Comparison of ENCODE assay signal across 29 cellular contexts in genomic region chr4:120554086-120554485, GRCh38.
DNase-seq lines count a peak whose midpoint lies in the region; ATAC-seq, FAIRE-seq and TF ChIP-seq lines count a peak whose summit lies in the region.
"Had no signal": no experiment of that assay in that cellular context is flagged by ENCODE, and none has a peak within 500 bp of the region (broad histone marks: within the 10 kb centered on the region; RNA-seq: fewer than 3 reads in every experiment).

No MANE protein-coding gene starts in this region.

- H2BK12ac ChIP-seq in H1 (ENCODE audit: low read depth, low read length), result no peak overlapping the region

- H3K36me3 ChIP-seq in HCT116 (ENCODE audit: control insufficient read depth in 1 of 2, insufficient read depth in 2 of 2, low read length in 2 of 2) (no peaks in the 10 kb centered on the region), H1 (ENCODE audit: control insufficient read depth in 2 of 4, insufficient read depth in 4 of 4, low read length in 3 of 4) (no peaks in the 10 kb centered on the region), spleen (no peaks in the 10 kb centered on the region), ascending aorta (no peaks in the 10 kb centered on the region)
- H3K36me3 ChIP-seq: BE2C, BLaER1 had no signal

- H2BK20ac ChIP-seq in H1 (ENCODE audit: low read length), result no peak overlapping the region

- H2AFZ ChIP-seq in HCT116 (ENCODE audit: low read depth, low read length, poor library complexity, severe bottlenecking), result no peak overlapping the region
- H2AFZ ChIP-seq in H1 (ENCODE audit: low read length), result peak overlapping the region; percentile 3; the same call in 1 of the 2 replicates

- H3K4me2 ChIP-seq in HCT116 (ENCODE audit: low read length) (no peak overlapping the region), H1 (ENCODE audit: insufficient read depth in 1 of 2, low read depth in 2 of 2, low read length in 2 of 2) (no peak overlapping the region)
- H3K4me2 ChIP-seq: BLaER1 had no signal

- no peak overlapping the region for H4K5ac ChIP-seq in H1 (ENCODE audit: insufficient read length, low read depth, low read length)

- H3K36me3 Mint-ChIP-seq in natural killer cell treated with Interleukin-12 subunit alpha and Interleukin-12 subunit beta and Interleukin-15 and Interleukin-18, amount 100 ng/mL, for 72 hours, result no peaks in the 10 kb centered on the region
- H3K36me3 Mint-ChIP-seq in immature natural killer cell, result no peaks in the 10 kb centered on the region
- H3K36me3 Mint-ChIP-seq: CD14-positive monocyte; CD4-positive, alpha-beta memory T cell; CD4-positive, CD25-positive, alpha-beta regulatory T cell; CD8-positive, alpha-beta memory T cell had no signal

- H3K4me1 Mint-ChIP-seq in natural killer cell treated with Interleukin-12 subunit alpha and Interleukin-12 subunit beta and Interleukin-15 and Interleukin-18, amount 100 ng/mL, for 72 hours (ENCODE audit: low read depth in 2 of 2), result no peaks in the 10 kb centered on the region
- no peaks in the 10 kb centered on the region for H3K4me1 Mint-ChIP-seq in immature natural killer cell
- H3K4me1 Mint-ChIP-seq: CD14-positive monocyte; CD4-positive, alpha-beta memory T cell; CD4-positive, CD25-positive, alpha-beta regulatory T cell; CD8-positive, alpha-beta memory T cell had no signal

- TF ChIP-seq EP300 in H1 (IDR thresholded peaks at IDR 0.05; ENCODE audit: borderline replicate concordance in 1 of 2, low read depth in 2 of 2, low read length in 2 of 2), result no peak

- TF ChIP-seq CTCF in HCT116 (IDR thresholded peaks at IDR 0.05 in 2 of 3, conservative IDR thresholded peaks at IDR 0.05 in 1 of 3; ENCODE audit: borderline replicate concordance in 1 of 3, insufficient read depth in 1 of 3, low read depth in 2 of 3, low read length in 2 of 3) (0 out of 6 replicates have a peak, but pooled peaks of 1 of the 3 experiments have one; percentile 3), H1 (IDR thresholded peaks at IDR 0.05; ENCODE audit: control extremely low read depth in 1 of 3, insufficient read depth in 1 of 3, low read depth in 1 of 3, low read length in 3 of 3) (no peak), spleen (IDR thresholded peaks at IDR 0.05 in 8 of 11, conservative IDR thresholded peaks at IDR 0.05 in 3 of 11) (no peak), ascending aorta (IDR thresholded peaks at IDR 0.05) (no peak)

- intact Hi-C loops in HCT116 (cut with micrococcal nuclease) (no loop called here), spleen (cut with DNase I; ENCODE audit: low total_unique reads) (no loop called here), ascending aorta (cut with DNase I) (no loop called here)

- H3K9me3 ChIP-seq in HCT116 (ENCODE audit: control insufficient read depth in 1 of 2, insufficient read depth in 1 of 2, low read depth in 1 of 2, low read length in 2 of 2), result no peaks in the 10 kb centered on the region
- H3K9me3 ChIP-seq in H1 (ENCODE audit: insufficient read depth in 2 of 2, low read depth in 1 of 2, low read length in 1 of 2), result no peaks in the 10 kb centered on the region
- H3K9me3 ChIP-seq in spleen, result peaks cover 0 to 5% (median 0%) of the 10 kb centered on the region in 8 donors
- no peaks in the 10 kb centered on the region for H3K9me3 ChIP-seq in ascending aorta
- H3K9me3 ChIP-seq: BE2C, BLaER1 had no signal

- peak; percentile 4 for DNase-seq in HCT116 (ENCODE audit: low read depth, low spot score)
- no peak for DNase-seq in H1 (ENCODE audit: low read depth in 1 of 2, low spot score in 2 of 2)
- DNase-seq in myocyte (ENCODE audit: low read depth), result peak; percentile 7
- DNase-seq in spleen, result peak; percentile 25
- DNase-seq in ascending aorta (ENCODE audit: low spot score in 2 of 2), result no peak
- DNase-seq in natural killer cell treated with Interleukin-12 subunit alpha and Interleukin-12 subunit beta and Interleukin-15 and Interleukin-18, amount 100 ng/mL, for 72 hours (ENCODE audit: low spot score), result no peak
- no peak for DNase-seq in immature natural killer cell
- DNase-seq in D341Med (ENCODE audit: low spot score), result no peak
- DNase-seq: 8988T; ACHN; BE2C; C1 segment of cervical spinal cord; CD4-positive, alpha-beta memory T cell; CD4-positive, CD25-positive, alpha-beta regulatory T cell; CD8-positive, alpha-beta memory T cell; COR-L47; DMS153; DMS53; DMS79; DND-41; EL; GDM1 had no signal

- H4K91ac ChIP-seq in H1 (replicated peaks; ENCODE audit: insufficient read length, low read length), result no peak overlapping the region

- no peak overlapping the region for H3K14ac ChIP-seq in H1 (ENCODE audit: insufficient read length)

- no peak overlapping the region for H4K8ac ChIP-seq in H1 (ENCODE audit: extremely low read depth, insufficient read depth, low read length)

- ATAC-seq in HCT116, result no peak
- no peak for ATAC-seq in natural killer cell treated with Interleukin-12 subunit alpha and Interleukin-12 subunit beta and Interleukin-15 and Interleukin-18, amount 100 ng/mL, for 72 hours
- ATAC-seq: GM12878 had no signal

- WGBS in H1 (ENCODE audit: extremely low coverage in 1 of 2, insufficient coverage in 1 of 2, insufficient read length in 1 of 2, insufficient replicate concordance in 2 of 2, low coverage in 1 of 2, low lambda C conversion rate in 2 of 2, missing lambda C conversion rate in 1 of 2), 2 experiments, result 80% methylated on average over 3 of the region's 3 CpGs; no CpG with 5 or more reads in 1 of the 2 experiments
- 72 to 83% (median 80%) methylated on average over 3 of the region's 3 CpGs for WGBS in spleen, 5 donors

- H2BK5ac ChIP-seq in H1 (ENCODE audit: low read depth, low read length), result no peak overlapping the region

- no peak overlapping the region for H3K27ac Mint-ChIP-seq in natural killer cell treated with Interleukin-12 subunit alpha and Interleukin-12 subunit beta and Interleukin-15 and Interleukin-18, amount 100 ng/mL, for 72 hours
- no peak overlapping the region for H3K27ac Mint-ChIP-seq in immature natural killer cell
- H3K27ac Mint-ChIP-seq: CD4-positive, alpha-beta memory T cell; CD4-positive, CD25-positive, alpha-beta regulatory T cell; CD8-positive, alpha-beta memory T cell had no signal

- TF ChIP-seq POLR2A in HCT116 (IDR thresholded peaks at IDR 0.05; ENCODE audit: borderline replicate concordance, extremely low read depth, insufficient read depth, insufficient read length) (no peak), H1 (IDR thresholded peaks at IDR 0.05; ENCODE audit: control extremely low read depth in 1 of 2, low read depth in 2 of 2, low read length in 2 of 2) (no peak), spleen (IDR thresholded peaks at IDR 0.05) (no peak)

- no peak overlapping the region for H2BK15ac ChIP-seq in H1 (ENCODE audit: low read length)

- H3K23ac ChIP-seq in H1 (ENCODE audit: insufficient read length), result no peak overlapping the region

- no peaks in the 10 kb centered on the region for H3K4me1 ChIP-seq in HCT116 (ENCODE audit: control insufficient read depth in 1 of 2, insufficient read depth in 2 of 2, low read length in 2 of 2)
- H3K4me1 ChIP-seq in H1 (replicated peaks in 1 of 4; ENCODE audit: control insufficient read depth in 3 of 4, insufficient read depth in 4 of 4, low read length in 3 of 4), result peaks cover 0 to 9% (median 4%) of the 10 kb centered on the region in 4 experiments; a peak in 2 of 7 replicates
- H3K4me1 ChIP-seq in spleen, result no peaks in the 10 kb centered on the region
- H3K4me1 ChIP-seq in ascending aorta, result no peaks in the 10 kb centered on the region
- H3K4me1 ChIP-seq: BE2C, BLaER1 had no signal

- H3K9ac ChIP-seq in HCT116 (ENCODE audit: low read length), result no peak overlapping the region
- H3K9ac ChIP-seq in H1 (replicated peaks in 1 of 4; ENCODE audit: extremely low read depth in 1 of 4, low read depth in 3 of 4, low read length in 3 of 4), result no peak overlapping the region
- H3K9ac ChIP-seq: BLaER1 had no signal

- POLR2A ChIA-PET in HCT116 (lab: Charles Lee), result no interaction called here
- POLR2A ChIA-PET in H1 (lab: Charles Lee; ENCODE audit: partially characterized antibody), result no interaction called here

- FAIRE-seq in H1 (lab: Jason Lieb, UNC), result no peak
- FAIRE-seq: A204.1, D721Med, GM12878, GM12892, GM18507 had no signal

- H4K20me1 ChIP-seq in HCT116 (ENCODE audit: insufficient read depth), result no peaks in the 10 kb centered on the region
- H4K20me1 ChIP-seq in H1 (replicated peaks in 1 of 2; ENCODE audit: control insufficient read depth in 1 of 2, insufficient read depth in 2 of 2, low read length in 2 of 2), result no peaks in the 10 kb centered on the region
- H4K20me1 ChIP-seq: BLaER1 had no signal

- TF ChIP-seq RAD21 in HCT116 (IDR thresholded peaks at IDR 0.05; ENCODE audit: low read depth) (peak; percentile 21; the same call in 1 of the 2 replicates), H1 (IDR thresholded peaks at IDR 0.05 in 1 of 2, conservative IDR thresholded peaks at IDR 0.05 in 1 of 2; ENCODE audit: low read depth in 2 of 2, low read length in 2 of 2) (no peak)

- H3K18ac ChIP-seq in H1 (ENCODE audit: extremely low read depth, low read length), result no peak overlapping the region

- RAD21 ChIA-PET in HCT116 (lab: Charles Lee; ENCODE audit: low non-redundant PET in 1 of 2, low total read pairs in 2 of 2, uncharacterized antibody in 2 of 2, unreplicated experiment in 2 of 2), result no interaction called here

- no peaks in the 10 kb centered on the region for H3K79me1 ChIP-seq in H1 (ENCODE audit: low read depth, low read length)

- H3K27ac ChIP-seq in HCT116 (ENCODE audit: low read depth, low read length), result no peak overlapping the region
- H3K27ac ChIP-seq in H1 (ENCODE audit: low read depth, low read length), result no peak overlapping the region
- H3K27ac ChIP-seq in spleen, result no peak overlapping the region
- H3K27ac ChIP-seq in ascending aorta, result no peak overlapping the region
- H3K27ac ChIP-seq: BLaER1 had no signal

- H3K79me2 ChIP-seq in HCT116 (ENCODE audit: insufficient read depth, low read length), result no peaks in the 10 kb centered on the region
- no peaks in the 10 kb centered on the region for H3K79me2 ChIP-seq in H1 (ENCODE audit: control insufficient read depth in 1 of 2, insufficient read depth in 2 of 2, low read length in 2 of 2)

- H3K4me3 Mint-ChIP-seq in natural killer cell treated with Interleukin-12 subunit alpha and Interleukin-12 subunit beta and Interleukin-15 and Interleukin-18, amount 100 ng/mL, for 72 hours, result no peak overlapping the region
- no peak overlapping the region for H3K4me3 Mint-ChIP-seq in immature natural killer cell
- H3K4me3 Mint-ChIP-seq: CD14-positive monocyte; CD4-positive, CD25-positive, alpha-beta regulatory T cell; CD8-positive, alpha-beta memory T cell had no signal

- no TSS peak for BruUV-seq in HCT116 (replicated peaks; lab: Mats Ljungman, UMichigan)

- no peaks in the 10 kb centered on the region for H3K23me2 ChIP-seq in H1 (ENCODE audit: low read depth, low read length)

- H3K9me3 Mint-ChIP-seq in natural killer cell treated with Interleukin-12 subunit alpha and Interleukin-12 subunit beta and Interleukin-15 and Interleukin-18, amount 100 ng/mL, for 72 hours, result peaks cover 3% of the 10 kb centered on the region
- H3K9me3 Mint-ChIP-seq in immature natural killer cell, result peaks cover 0 to 20% (median 3%) of the 10 kb centered on the region in 6 donors

- H3K27me3 ChIP-seq in HCT116 (ENCODE audit: insufficient read depth, low read length), result no peaks in the 10 kb centered on the region
- no peaks in the 10 kb centered on the region for H3K27me3 ChIP-seq in H1 (replicated peaks in 1 of 4; ENCODE audit: control insufficient read depth in 3 of 4, extremely low read depth in 1 of 4, insufficient read depth in 3 of 4, low read length in 3 of 4)
- H3K27me3 ChIP-seq in spleen (replicated peaks in 1 of 7), result no peaks in the 10 kb centered on the region
- no peaks in the 10 kb centered on the region for H3K27me3 ChIP-seq in ascending aorta
- H3K27me3 ChIP-seq: BE2C, BLaER1 had no signal

- H3K9me2 ChIP-seq in HCT116 (ENCODE audit: insufficient read depth), result no peaks in the 10 kb centered on the region; the same call in 1 of the 2 replicates

- H2AK5ac ChIP-seq in H1 (ENCODE audit: low read depth, low read length), result no peak overlapping the region

- no peak overlapping the region for H3K4me3 ChIP-seq in HCT116 (replicated peaks in 1 of 2; ENCODE audit: low read depth in 1 of 2, low read length in 2 of 2)
- no peak overlapping the region for H3K4me3 ChIP-seq in H1 (ENCODE audit: extremely low read depth in 1 of 4, insufficient read depth in 2 of 4, low read depth in 3 of 4, low read length in 4 of 4)
- no peak overlapping the region for H3K4me3 ChIP-seq in spleen
- no peak overlapping the region for H3K4me3 ChIP-seq in ascending aorta
- H3K4me3 ChIP-seq: BLaER1, GM12878 had no signal

- H2BK120ac ChIP-seq in H1 (replicated peaks; ENCODE audit: low read depth, low read length), result no peak overlapping the region

- CTCF ChIA-PET in HCT116 (lab: Charles Lee), result no interaction called here
- CTCF ChIA-PET in H1 (lab: Charles Lee; ENCODE audit: partially characterized antibody), result no interaction called here

- H3K4ac ChIP-seq in H1 (replicated peaks; ENCODE audit: insufficient read length, low read depth, low read length), result no peak overlapping the region

- no peak overlapping the region for H3K56ac ChIP-seq in H1 (replicated peaks; ENCODE audit: insufficient read length, low read depth, low read length)

- no peaks in the 10 kb centered on the region for H3K27me3 Mint-ChIP-seq in natural killer cell treated with Interleukin-12 subunit alpha and Interleukin-12 subunit beta and Interleukin-15 and Interleukin-18, amount 100 ng/mL, for 72 hours
- no peaks in the 10 kb centered on the region for H3K27me3 Mint-ChIP-seq in immature natural killer cell (ENCODE audit: low read depth in 3 of 3)
- H3K27me3 Mint-ChIP-seq: CD4-positive, CD25-positive, alpha-beta regulatory T cell; CD8-positive, alpha-beta memory T cell had no signal

Comparison
In these comparisons a context has a peak if more than half of its experiments do, and no peak if none do; other contexts are left out.
1. DNase-seq: peak in HCT116 (single experiment), myocyte (single experiment) and spleen (single experiment); none in H1 (0 of 2), ascending aorta (0 of 2), natural killer cell treated with Interleukin-12 subunit alpha and Interleukin-12 subunit beta and Interleukin-15 and Interleukin-18, amount 100 ng/mL, for 72 hours (single experiment), immature natural killer cell (0 of 3) and D341Med (single experiment).
2. Of the 16 proteins assayed by ChIP-seq in both H1 and HCT116: peak only in H1: none; only in HCT116: RAD21; in both: none; in neither: 14; mixed calls (peak in some experiments, not most) for 1.